15 cellular contexts compared by ENCODE assay signal in genomic region chr6:122778961-122779671, GRCh38. TPM values are rescaled to one million over a fixed set of nuclear protein-coding genes. Genes with fewer than 3 reads are reported as not detected.
A peak's percentile ranks its signal among the peaks of the same experiment; 100 is the strongest.
DNase-seq lines count a peak whose midpoint lies in the region; ATAC-seq and TF ChIP-seq lines count a peak whose summit lies in the region.
"Had no signal": no experiment of that assay in that cellular context is flagged by ENCODE, and none has a peak within 500 bp of the region (broad histone marks: within the 10 kb centered on the region; RNA-seq: fewer than 3 reads in every experiment).

No MANE protein-coding gene starts in this region.

- H3K27ac ChIP-seq in neural progenitor cell = peak overlapping the region; percentile 91
- no peak overlapping the region for H3K27ac ChIP-seq in OCI-LY7 (ENCODE audit: low read depth, low read length, poor library complexity, severe bottlenecking)
- no peak overlapping the region for H3K27ac ChIP-seq in CD8-positive, alpha-beta memory T cell (ENCODE audit: low read depth, low read length)
- H3K27ac ChIP-seq: adrenal gland had no signal

- ATAC-seq in HG03520 (IDR thresholded peaks at IDR 0.05; ENCODE audit: unreplicated experiment) (no peak), Right ventricle myocardium superior (ENCODE audit: poor library complexity) (no peak)

- peaks cover 40% of the 10 kb centered on the region for H3K4me1 Mint-ChIP-seq in neural progenitor cell
- H3K4me1 Mint-ChIP-seq in CD8-positive, alpha-beta memory T cell = no peaks in the 10 kb centered on the region

- DNase-seq in H7 (peak; percentile 53), RPMI7951 (ENCODE audit: low read depth) (peak; percentile 16), globus pallidus (ENCODE audit: low spot score) (peak; percentile 67), neural progenitor cell (ENCODE audit: low spot score) (peak; percentile 90), OCI-LY7 (ENCODE audit: low spot score) (no peak), Right ventricle myocardium superior (no peak)
- no peak for DNase-seq in CD8-positive, alpha-beta memory T cell
- DNase-seq: activated CD4-positive, alpha-beta T cell treated with anti-CD3 and anti-CD28 coated beads for 1 hour; activated T-cell treated with anti-CD3 and anti-CD28 coated beads, Interleukin-2, amount 50 U/mL, for 48 hours; adrenal gland; mesenchymal stem cell; NCI-H226; stimulated activated CD4-positive, alpha-beta T cell treated with anti-CD3 and anti-CD28 coated beads, Interleukin-2, amount 100 ng/mL, for 24 hours had no signal

- intact Hi-C loops in OCI-LY7 (cut with micrococcal nuclease; ENCODE audit: unreplicated experiment) = no loop called here
- intact Hi-C loops in Right ventricle myocardium superior (cut with DNase I) = no loop called here

- H3K4me3 ChIP-seq in H7 (ENCODE audit: insufficient read depth, low read depth, low read length) = no peak overlapping the region
- H3K4me3 ChIP-seq in neural progenitor cell = peak overlapping the region; percentile 31
- H3K4me3 ChIP-seq in OCI-LY7 (ENCODE audit: low read depth, low read length, poor library complexity, severe bottlenecking) = no peak overlapping the region
- H3K4me3 ChIP-seq in CD8-positive, alpha-beta memory T cell (ENCODE audit: low read length) = no peak overlapping the region
- H3K4me3 ChIP-seq: adrenal gland had no signal

- H3K79me2 ChIP-seq in neural progenitor cell (ENCODE audit: low read depth) = no peaks in the 10 kb centered on the region
- no peaks in the 10 kb centered on the region for H3K79me2 ChIP-seq in OCI-LY7 (ENCODE audit: insufficient read depth, low read depth, low read length)

- H3F3A ChIP-seq in neural progenitor cell (ENCODE audit: low read depth) = peaks cover 34% of the 10 kb centered on the region

- TF ChIP-seq CTCF in neural progenitor cell (IDR thresholded peaks at IDR 0.05) (no peak), OCI-LY7 (conservative IDR thresholded peaks at IDR 0.05; ENCODE audit: low read length) (no peak)

- H2AFZ ChIP-seq in neural progenitor cell (replicated peaks) (peak overlapping the region; percentile 33), OCI-LY7 (ENCODE audit: low read length) (no peak overlapping the region)

- H3K27me3 Mint-ChIP-seq in neural progenitor cell (ENCODE audit: insufficient read depth, low read depth) = peaks cover 7% of the 10 kb centered on the region
- peaks cover 2 to 13% of the 10 kb centered on the region in 2 donors for H3K27me3 Mint-ChIP-seq in CD8-positive, alpha-beta memory T cell

- BruUV-seq in OCI-LY7 (replicated peaks; lab: Mats Ljungman, UMichigan) = no TSS peak

- H3K36me3 ChIP-seq in H7 (replicated peaks; ENCODE audit: control insufficient read depth, insufficient read depth, low read length) (no peaks in the 10 kb centered on the region), neural progenitor cell (no peaks in the 10 kb centered on the region), OCI-LY7 (ENCODE audit: insufficient read depth, low read length) (no peaks in the 10 kb centered on the region)
- H3K36me3 ChIP-seq in CD8-positive, alpha-beta memory T cell (ENCODE audit: insufficient read depth, low read length) = no peaks in the 10 kb centered on the region
- H3K36me3 ChIP-seq: adrenal gland had no signal

- H3K4me1 ChIP-seq in neural progenitor cell (peaks cover 37% of the 10 kb centered on the region), OCI-LY7 (ENCODE audit: insufficient read depth, low read length, poor library complexity, severe bottlenecking) (no peaks in the 10 kb centered on the region)
- H3K4me1 ChIP-seq in CD8-positive, alpha-beta memory T cell (ENCODE audit: insufficient read depth, low read length) = no peaks in the 10 kb centered on the region
- H3K4me1 ChIP-seq: adrenal gland had no signal

- H3K4me2 ChIP-seq in neural progenitor cell = peak overlapping the region; percentile 80
- H3K4me2 ChIP-seq in OCI-LY7 (ENCODE audit: low read length) = no peak overlapping the region

- H3K4me3 Mint-ChIP-seq in neural progenitor cell = peak overlapping the region; percentile 87
- H3K4me3 Mint-ChIP-seq in CD8-positive, alpha-beta memory T cell = no peak overlapping the region

- H3K9ac ChIP-seq in neural progenitor cell = no peak overlapping the region

- H3K27ac Mint-ChIP-seq in neural progenitor cell = peak overlapping the region; percentile 98
- no peak overlapping the region for H3K27ac Mint-ChIP-seq in CD8-positive, alpha-beta memory T cell

- 0 out of 2 replicates have a peak, but pooled peaks cover 2% of the 10 kb centered on the region for H3K9me2 ChIP-seq in OCI-LY7 (ENCODE audit: insufficient read depth, low read length)

- H4K20me1 ChIP-seq in neural progenitor cell (ENCODE audit: low read depth) = no peaks in the 10 kb centered on the region
- no peaks in the 10 kb centered on the region for H4K20me1 ChIP-seq in OCI-LY7 (ENCODE audit: insufficient read depth, low read length)

- H3K27me3 ChIP-seq in H7 (ENCODE audit: control insufficient read depth, insufficient read depth, low read length) (peaks cover 4% of the 10 kb centered on the region; the same call in 1 of the 2 replicates), neural progenitor cell (no peaks in the 10 kb centered on the region)
- H3K27me3 ChIP-seq in CD8-positive, alpha-beta memory T cell (ENCODE audit: insufficient read depth, low read length, poor library complexity, severe bottlenecking) = no peaks in the 10 kb centered on the region
- H3K27me3 ChIP-seq: adrenal gland had no signal

- CTCF ChIA-PET in OCI-LY7 (lab: Charles Lee; ENCODE audit: unreplicated experiment) = no interaction called here
- CTCF ChIA-PET in CD8-positive, alpha-beta memory T cell (lab: Charles Lee) = no interaction called here

- H3K36me3 Mint-ChIP-seq in neural progenitor cell = no peaks in the 10 kb centered on the region
- H3K36me3 Mint-ChIP-seq in CD8-positive, alpha-beta memory T cell = no peaks in the 10 kb centered on the region

- H3K9me3 ChIP-seq in neural progenitor cell (ENCODE audit: low read depth) (no peaks in the 10 kb centered on the region), OCI-LY7 (ENCODE audit: low read length) (no peaks in the 10 kb centered on the region)
- no peaks in the 10 kb centered on the region for H3K9me3 ChIP-seq in CD8-positive, alpha-beta memory T cell (ENCODE audit: low read length)
- H3K9me3 ChIP-seq: adrenal gland had no signal

- POLR2A ChIA-PET in OCI-LY7 (lab: Charles Lee) = no interaction called here
- POLR2A ChIA-PET in CD8-positive, alpha-beta memory T cell (lab: Charles Lee) = no interaction called here

- H3K9me3 Mint-ChIP-seq in neural progenitor cell = peaks cover 2% of the 10 kb centered on the region
- peaks cover 0 to 5% (median 0%) of the 10 kb centered on the region in 5 donors for H3K9me3 Mint-ChIP-seq in CD8-positive, alpha-beta memory T cell

RNA-seq across cellular contexts. Expression of gene FABP7, which starts 0.4 kb away (rescaled TPM):
- total RNA-seq in H7 (2014; rRNA removed; shearing (Covaris generic)) = 0.11 and 0.28 TPM in 2 replicates
- 0.60 and 1.4 TPM in 2 replicates for total RNA-seq in RPMI7951 (2014; rRNA removed; shearing (Covaris generic))
- 37.3 and 58.2 TPM in 2 replicates for total RNA-seq in neural progenitor cell (ENCODE audit: low replicate concordance)
- not detected in 2 replicates for total RNA-seq in OCI-LY7 (2014; rRNA removed; shearing (Covaris generic))
- not detected in 2 replicates for total RNA-seq in OCI-LY7 (2022)
- total RNA-seq in CD8-positive, alpha-beta memory T cell = not detected
- not detected for polyA plus RNA-seq in CD8-positive, alpha-beta memory T cell
- not detected for total RNA-seq in Right ventricle myocardium superior
- total RNA-seq: adrenal gland, LHCN-M2 had no signal
- polyA plus RNA-seq: adrenal gland had no signal

RNA-seq across cellular contexts. Expression of gene SMPDL3A, which starts 9.9 kb away (rescaled TPM):
- total RNA-seq in H7 (2014; rRNA removed; shearing (Covaris generic)) = 0.89 and 1.8 TPM in 2 replicates
- 3.4 and 4.0 TPM in 2 replicates for total RNA-seq in RPMI7951 (2014; rRNA removed; shearing (Covaris generic))
- total RNA-seq in neural progenitor cell (ENCODE audit: low replicate concordance) (1.2 and 2.0 TPM in 2 replicates), OCI-LY7 (2022) (not detected in 2 replicates), Right ventricle myocardium superior (3.7 TPM)
- total RNA-seq in OCI-LY7 (2014; rRNA removed; shearing (Covaris generic)) = not detected in 2 replicates
- total RNA-seq in CD8-positive, alpha-beta memory T cell = under 1 TPM; 0.16 to 0.24 TPM
- polyA plus RNA-seq in CD8-positive, alpha-beta memory T cell = not detected

Comparison
In these comparisons a context has a peak if more than half of its experiments do, and no peak if none do; other contexts are left out.
1. DNase-seq: peak in H7 (single experiment), RPMI7951 (single experiment), globus pallidus (single experiment) and neural progenitor cell (single experiment); none in OCI-LY7 (single experiment), CD8-positive, alpha-beta memory T cell (0 of 5) and Right ventricle myocardium superior (single experiment).
2. RNA of gene FABP7, which starts 0.4 kb away (total RNA-seq): 37.3 to 58.2 TPM in neural progenitor cell; 0.60 to 1.4 TPM in RPMI7951, 0.11 to 0.28 TPM in H7, not detected in OCI-LY7, not detected in CD8-positive, alpha-beta memory T cell and not detected in Right ventricle myocardium superior (single experiment); every median in the first group is over 10 times any median in the second.